In the genomic region with DNA sequence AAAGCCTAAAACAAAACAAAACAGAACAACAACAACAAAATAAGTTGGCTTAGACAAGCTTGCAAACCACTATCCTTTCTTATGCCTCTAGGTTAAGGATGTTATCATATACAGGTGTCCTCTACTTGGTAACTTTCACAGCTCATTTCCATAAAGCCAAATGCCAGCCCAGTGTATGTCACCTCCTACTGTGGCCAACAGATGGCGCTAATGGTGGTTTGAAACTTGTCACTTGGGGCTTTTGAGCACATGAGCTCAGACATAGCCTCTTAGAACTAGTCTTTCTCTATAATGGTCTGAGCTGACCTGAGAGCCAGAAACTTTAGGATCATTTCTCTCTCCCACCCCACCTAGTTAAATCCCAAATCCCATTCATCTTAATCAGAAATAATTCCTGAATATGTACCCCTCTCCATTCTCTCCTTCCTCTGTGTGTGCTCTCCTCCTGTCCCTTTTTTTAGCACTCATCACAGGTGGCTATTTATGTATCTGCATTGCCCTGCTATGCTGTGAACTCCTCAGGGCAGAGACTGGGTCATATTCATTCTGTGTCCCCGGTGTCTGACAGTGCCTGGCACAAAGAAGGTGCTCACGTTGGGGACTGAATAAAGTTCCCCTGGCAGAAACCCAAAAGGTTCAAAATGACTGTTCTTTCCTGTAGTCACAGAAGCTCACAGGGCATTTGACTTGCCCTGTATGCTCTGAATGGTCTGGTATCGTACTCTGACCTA, we compare ENCODE assay signal across 8 cellular contexts.
DNase-seq lines count a peak whose midpoint lies in the region; ATAC-seq and TF ChIP-seq lines count a peak whose summit lies in the region.

No MANE protein-coding gene starts in this region.

- H3K27ac Mint-ChIP-seq in activated T-helper 17 cell treated with anti-CD3 and anti-CD28 coated beads, Interleukin-2, amount 50 U/mL, for 72 hours = no peak overlapping the region
- peak overlapping the region; percentile 16 for H3K27ac Mint-ChIP-seq in glutamatergic neuron (ENCODE audit: unreplicated experiment)

- no peaks in the 10 kb centered on the region for H3K9me3 ChIP-seq in psoas muscle

- ATAC-seq in GM21529 (IDR thresholded peaks at IDR 0.05; ENCODE audit: unreplicated experiment) = peak; percentile 93
- peak; percentile 85 for ATAC-seq in activated T-helper 17 cell treated with anti-CD3 and anti-CD28 coated beads, Interleukin-2, amount 50 U/mL, for 72 hours (replicated peaks)
- ATAC-seq in psoas muscle = peak; percentile 90 to 97 (median 92)

- no peaks in the 10 kb centered on the region for H3K9me3 Mint-ChIP-seq in activated T-helper 17 cell treated with anti-CD3 and anti-CD28 coated beads, Interleukin-2, amount 50 U/mL, for 72 hours
- H3K9me3 Mint-ChIP-seq in glutamatergic neuron (ENCODE audit: unreplicated experiment) = peaks cover 2% of the 10 kb centered on the region

- peak overlapping the region; percentile 67 for H3K27ac ChIP-seq in psoas muscle

- peak overlapping the region; percentile 44 for H3K4me3 ChIP-seq in psoas muscle

- no peak overlapping the region for H3K4me3 Mint-ChIP-seq in activated T-helper 17 cell treated with anti-CD3 and anti-CD28 coated beads, Interleukin-2, amount 50 U/mL, for 72 hours
- H3K4me3 Mint-ChIP-seq in glutamatergic neuron (ENCODE audit: unreplicated experiment) = no peak overlapping the region

- peaks cover 9% of the 10 kb centered on the region for H3K27me3 Mint-ChIP-seq in activated T-helper 17 cell treated with anti-CD3 and anti-CD28 coated beads, Interleukin-2, amount 50 U/mL, for 72 hours
- peaks cover 3% of the 10 kb centered on the region for H3K27me3 Mint-ChIP-seq in glutamatergic neuron (ENCODE audit: unreplicated experiment)

- no peaks in the 10 kb centered on the region for H3K36me3 ChIP-seq in psoas muscle (ENCODE audit: insufficient read depth in 1 of 2, low read depth in 1 of 2)

- H3K4me1 ChIP-seq in psoas muscle = peaks cover 25% of the 10 kb centered on the region

- 17 to 19% (median 17%) methylated on average over 4 of the region's 4 CpGs for WGBS in psoas muscle, 3 donors

- DNase-seq in GM03348 (ENCODE audit: low spot score) (peak; percentile 64), HT-29 (ENCODE audit: low spot score) (peak; percentile 77), OCI-M1 (lab: John Stamatoyannopoulos, UW) (peak; percentile 80), glutamatergic neuron (peak; percentile 76), psoas muscle (peak; percentile 47 to 62), GOT3 (lab: John Stamatoyannopoulos, UW) (no peak)

- no peaks in the 10 kb centered on the region for H3K27me3 ChIP-seq in psoas muscle (ENCODE audit: insufficient read depth in 3 of 3, low read length in 2 of 3)

- no peaks in the 10 kb centered on the region for H3K4me1 Mint-ChIP-seq in activated T-helper 17 cell treated with anti-CD3 and anti-CD28 coated beads, Interleukin-2, amount 50 U/mL, for 72 hours
- H3K4me1 Mint-ChIP-seq in glutamatergic neuron (ENCODE audit: low read depth, unreplicated experiment) = peaks cover 39% of the 10 kb centered on the region

- TF ChIP-seq CTCF in glutamatergic neuron (IDR thresholded peaks at IDR 0.05; ENCODE audit: partially characterized antibody, unreplicated experiment) (peak; percentile 87), psoas muscle (IDR thresholded peaks at IDR 0.05) (peak; percentile 74)

- intact Hi-C loops in psoas muscle (cut with DNase I) = loop anchor here in 1 of 2 donors (1.0 kb wide), 1 partner anchor 56 kb away; no protein-coding TSS in a partner anchor

- H3K36me3 Mint-ChIP-seq in activated T-helper 17 cell treated with anti-CD3 and anti-CD28 coated beads, Interleukin-2, amount 50 U/mL, for 72 hours (ENCODE audit: low read depth) = no peaks in the 10 kb centered on the region
- no peaks in the 10 kb centered on the region for H3K36me3 Mint-ChIP-seq in glutamatergic neuron (ENCODE audit: unreplicated experiment)
